11 cellular contexts compared by ENCODE assay signal in the genomic region with DNA sequence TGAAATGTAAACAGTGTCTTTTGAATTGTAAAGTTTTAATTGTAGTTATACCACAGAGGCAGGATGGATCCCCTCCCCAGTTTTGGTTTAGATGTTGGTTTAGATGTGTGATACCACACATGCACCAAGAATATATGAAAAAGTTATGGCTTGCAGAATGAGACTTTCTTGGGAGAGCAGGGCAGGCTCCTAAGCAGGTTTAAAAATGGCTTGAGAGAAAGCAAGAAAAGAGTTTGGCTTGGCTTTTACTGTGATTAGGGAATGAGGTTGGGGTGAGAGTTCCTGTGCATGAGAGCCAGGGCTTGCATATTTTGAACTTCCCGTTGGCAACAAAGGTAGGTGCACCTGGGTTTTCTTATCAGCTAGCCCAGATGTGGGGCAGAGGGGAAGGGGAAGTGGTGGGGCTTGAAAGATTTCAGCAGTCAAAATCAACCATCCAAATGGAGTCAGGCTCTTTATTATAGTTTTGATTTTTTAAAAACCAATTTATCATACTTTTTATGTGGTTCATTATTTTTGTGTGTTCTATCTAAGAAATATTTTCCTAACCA.
"Had no signal": no experiment of that assay in that cellular context is flagged by ENCODE, and none has a peak within 500 bp of the region (broad histone marks: within the 10 kb centered on the region; RNA-seq: fewer than 3 reads in every experiment).

No MANE protein-coding gene starts in this region.

- H3K4me1 ChIP-seq: gastrocnemius medialis had no signal

- DNase-seq: activated CD4-positive, alpha-beta T cell treated with anti-CD3 and anti-CD28 coated beads, Interleukin-2, amount 10 ng/mL, durations not matched to agents 24 days and 14 days; activated effector memory CD4-positive, alpha-beta T cell treated with Interleukin-2 at 50 U/mL for 16 hours; activated T-cell treated with anti-CD3 and anti-CD28 coated beads, Interleukin-2, amount 50 U/mL, for 1 hour; gastrocnemius medialis; heart right ventricle; kidney glomerular epithelial cell had no signal

- H3K4me3 ChIP-seq: gastrocnemius medialis, heart right ventricle, skin epidermis, tibial nerve had no signal

- H3K36me3 ChIP-seq: gastrocnemius medialis, heart right ventricle, tibial nerve had no signal

- H3K9me3 ChIP-seq: gastrocnemius medialis, heart right ventricle, tibial nerve had no signal

- H3K27me3 ChIP-seq: gastrocnemius medialis, heart right ventricle, tibial nerve had no signal

- H3K27ac ChIP-seq: gastrocnemius medialis, heart right ventricle, skin epidermis, tibial nerve had no signal

- ATAC-seq: activated naive CD4-positive, alpha-beta T cell treated with anti-CD3 and anti-CD28 coated beads, Interleukin-2, amount 50 U/mL, for 72 hours; gastrocnemius medialis; heart right ventricle; SK-N-SH treated with all-trans-retinoic acid at 6 μM for 48 hours; WTC11 had no signal
